ENCODE assay signal across 1 cellular context in the genomic region with DNA sequence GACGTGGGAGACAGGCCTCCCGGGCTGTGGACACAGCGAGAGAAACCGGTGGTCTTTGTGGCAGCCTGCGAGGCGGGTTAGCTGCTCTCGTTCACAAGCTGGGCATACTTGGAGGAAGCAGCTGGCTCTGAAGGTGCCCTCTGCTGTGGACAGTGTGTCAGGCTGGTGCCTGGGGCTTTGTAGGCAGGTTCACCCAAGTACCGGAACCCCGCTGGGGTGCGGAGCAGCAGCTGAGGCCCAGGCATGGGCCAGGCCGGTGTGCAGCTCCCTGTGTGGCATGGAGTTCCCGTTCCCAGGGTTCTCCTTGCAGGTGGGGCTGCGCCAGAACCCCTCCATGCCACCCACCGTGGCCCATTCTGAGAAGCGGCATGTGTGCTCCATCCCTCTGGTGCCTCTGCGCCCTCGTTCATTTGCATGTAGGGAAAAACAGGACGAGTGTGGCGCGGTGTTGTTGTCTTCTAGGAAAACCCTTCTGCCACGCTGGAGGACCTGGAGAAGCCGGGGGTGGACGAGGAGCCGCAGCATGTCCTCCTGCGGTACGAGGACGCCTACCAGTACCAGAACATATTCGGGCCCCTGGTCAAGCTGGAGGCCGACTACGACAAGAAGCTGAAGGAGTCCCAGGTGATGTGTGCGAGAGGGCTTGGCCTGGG.
TF ChIP-seq lines count a peak whose summit lies in the region.

No MANE protein-coding gene starts in this region.

TF ChIP-seq in K562, 482 proteins besides CTCF, POLR2A, EP300 and RAD21:
- TF ChIP-seq, protein P1, sequence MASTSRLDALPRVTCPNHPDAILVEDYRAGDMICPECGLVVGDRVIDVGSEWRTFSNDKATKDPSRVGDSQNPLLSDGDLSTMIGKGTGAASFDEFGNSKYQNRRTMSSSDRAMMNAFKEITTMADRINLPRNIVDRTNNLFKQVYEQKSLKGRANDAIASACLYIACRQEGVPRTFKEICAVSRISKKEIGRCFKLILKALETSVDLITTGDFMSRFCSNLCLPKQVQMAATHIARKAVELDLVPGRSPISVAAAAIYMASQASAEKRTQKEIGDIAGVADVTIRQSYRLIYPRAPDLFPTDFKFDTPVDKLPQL (IDR thresholded peaks at IDR 0.05; ENCODE audit: extremely low read depth, insufficient read length), result no peak
- TF ChIP-seq, protein P2, sequence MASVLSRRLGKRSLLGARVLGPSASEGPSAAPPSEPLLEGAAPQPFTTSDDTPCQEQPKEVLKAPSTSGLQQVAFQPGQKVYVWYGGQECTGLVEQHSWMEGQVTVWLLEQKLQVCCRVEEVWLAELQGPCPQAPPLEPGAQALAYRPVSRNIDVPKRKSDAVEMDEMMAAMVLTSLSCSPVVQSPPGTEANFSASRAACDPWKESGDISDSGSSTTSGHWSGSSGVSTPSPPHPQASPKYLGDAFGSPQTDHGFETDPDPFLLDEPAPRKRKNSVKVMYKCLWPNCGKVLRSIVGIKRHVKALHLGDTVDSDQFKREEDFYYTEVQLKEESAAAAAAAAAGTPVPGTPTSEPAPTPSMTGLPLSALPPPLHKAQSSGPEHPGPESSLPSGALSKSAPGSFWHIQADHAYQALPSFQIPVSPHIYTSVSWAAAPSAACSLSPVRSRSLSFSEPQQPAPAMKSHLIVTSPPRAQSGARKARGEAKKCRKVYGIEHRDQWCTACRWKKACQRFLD (CRISPR knock-in tag; IDR thresholded peaks at IDR 0.05), result no peak
- 0 out of 2 replicates have a peak, but pooled peaks have one; percentile 10 for TF ChIP-seq POLR2G (IDR thresholded peaks at IDR 0.05; ENCODE audit: low read depth, low read length)
